Comparison of ENCODE assay signal across 8 cellular contexts in the genomic region with DNA sequence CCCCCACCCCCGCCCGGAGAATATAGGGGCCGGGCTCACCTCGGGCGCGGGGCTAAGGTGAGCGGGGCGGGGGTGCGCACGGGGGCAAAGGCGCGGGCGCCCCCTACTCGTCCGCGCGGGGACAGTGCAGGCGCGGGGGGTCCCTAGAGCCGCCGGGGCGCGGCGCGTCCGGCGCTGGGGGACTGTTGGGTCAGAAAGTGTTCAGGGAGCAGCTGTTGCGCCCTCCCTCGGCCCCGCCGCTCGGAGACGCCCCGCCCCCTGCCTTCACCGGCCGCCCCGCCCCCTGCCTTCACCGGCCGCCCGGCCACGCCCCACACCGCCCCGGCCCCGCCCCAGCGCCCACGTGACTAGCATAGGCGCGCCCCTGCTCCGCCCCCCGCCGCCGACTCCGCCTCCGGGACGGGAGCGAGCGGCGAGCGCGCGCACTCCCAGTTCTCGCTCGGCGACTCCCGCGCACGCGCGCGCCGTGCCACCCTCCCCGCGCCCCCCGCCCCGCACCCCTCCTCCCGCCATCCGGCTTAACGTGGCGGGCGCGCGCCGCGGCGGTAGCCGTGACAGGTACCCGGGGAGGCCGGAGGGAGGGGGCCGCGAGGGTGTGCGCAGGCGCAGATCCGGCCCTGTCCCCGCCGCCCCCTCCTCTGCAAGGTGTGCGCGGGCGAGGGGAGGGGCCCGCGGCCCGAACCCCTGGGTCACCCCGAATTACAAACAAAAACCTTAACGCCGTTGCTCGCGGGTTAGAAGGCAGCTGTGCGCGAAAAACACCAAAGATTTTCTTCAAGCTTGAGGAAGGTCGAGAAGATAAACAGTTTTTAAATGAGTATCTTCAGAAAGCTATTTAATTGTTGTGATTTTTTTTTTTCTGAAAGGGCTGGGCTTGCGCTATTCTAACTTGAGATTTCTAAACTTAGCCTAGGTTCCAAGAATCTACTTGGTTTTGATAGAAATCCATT. TPM values are rescaled to one million over a fixed set of nuclear protein-coding genes. Genes with fewer than 3 reads are reported as not detected.
DNase-seq lines count a peak whose midpoint lies in the region; ATAC-seq and TF ChIP-seq lines count a peak whose summit lies in the region.

No MANE protein-coding gene starts in this region.

- intact Hi-C loops in lower lobe of right lung (cut with DNase I) = no loop called here

- peaks cover 20% of the 10 kb centered on the region for H3K4me1 ChIP-seq in lower lobe of right lung

- DNase-seq in BJ (ENCODE audit: low read depth) (no peak), NCI-H526 (lab: John Stamatoyannopoulos, UW) (peak; percentile 67 to 95), dermis blood vessel endothelial cell (peak; percentile 97), lower lobe of right lung (peak; percentile 96)
- peak; percentile 95 to 97 for DNase-seq in activated CD4-positive, alpha-beta T cell treated with anti-CD3 and anti-CD28 coated beads, Interleukin-2, amount 50 U/mL, for 24 hours (ENCODE audit: low read depth in 1 of 2, low spot score in 1 of 2)
- peak; percentile 97 to 99 (median 98) for DNase-seq in stimulated activated CD4-positive, alpha-beta T cell treated with anti-CD3 and anti-CD28 coated beads, TNF-alpha, amount 100 ng/mL, for 1 hour (ENCODE audit: low read depth in 3 of 3, low spot score in 1 of 3)

- POLR2A ChIA-PET in BJ (lab: Charles Lee) = interaction anchor here (0.7 to 1.0 kb wide), 2 partner anchors 329 to 454 kb away, joined by 4 to 8 read pairs; no protein-coding TSS in a partner anchor

- H3K36me3 ChIP-seq in BJ (ENCODE audit: control insufficient read depth, insufficient read depth, low read length) (no peaks in the 10 kb centered on the region), lower lobe of right lung (no peaks in the 10 kb centered on the region)

- peak overlapping the region; percentile 83 for H3K4me3 ChIP-seq in BJ (ENCODE audit: low read depth, low read length)
- peak overlapping the region; percentile 70 for H3K4me3 ChIP-seq in lower lobe of right lung

- H3K27me3 ChIP-seq in BJ (ENCODE audit: control insufficient read depth, insufficient read depth, low read length) (no peaks in the 10 kb centered on the region), lower lobe of right lung (ENCODE audit: low read depth) (no peaks in the 10 kb centered on the region)

- peak overlapping the region; percentile 95 for H3K27ac ChIP-seq in lower lobe of right lung

- CTCF ChIA-PET in BJ (lab: Yijun Ruan, JAX) = interaction anchor here (0.6 to 1.4 kb wide), 3 partner anchors 65 to 321 kb away, joined by 3 to 4 read pairs (median 3); no protein-coding TSS in a partner anchor

- ATAC-seq in GM19328 (IDR thresholded peaks at IDR 0.05; ENCODE audit: unreplicated experiment) (peak; percentile 59), HG03460 (IDR thresholded peaks at IDR 0.05; ENCODE audit: unreplicated experiment) (peak; percentile 69), lower lobe of right lung (peak; percentile 96 to 97)

- H3K9me3 ChIP-seq in lower lobe of right lung = no peaks in the 10 kb centered on the region

- TF ChIP-seq CTCF in BJ (IDR thresholded peaks at IDR 0.05; ENCODE audit: insufficient read depth, low read depth, low read length) = peak; percentile 7; the same call in 1 of the 2 replicates
- TF ChIP-seq CTCF in lower lobe of right lung (IDR thresholded peaks at IDR 0.05) = peak; percentile 38

RNA-seq across cellular contexts. Expression of gene ZNF217, which starts 0.7 kb away (rescaled TPM):
- 9.4 and 13.6 TPM in 2 replicates for polyA plus RNA-seq in BJ (2011; rRNA removed)
- 24.9 and 34.5 TPM in 2 replicates for polyA minus RNA-seq in BJ (2011; rRNA and poly(A)+ RNA removed)
- total RNA-seq in dermis blood vessel endothelial cell (17.5 and 17.6 TPM in 2 replicates), lower lobe of right lung (44.8 TPM)
